15 cellular contexts compared by ENCODE assay signal in genomic region chr5:27472875-27473274, GRCh38.
DNase-seq lines count a peak whose midpoint lies in the region; ATAC-seq and TF ChIP-seq lines count a peak whose summit lies in the region.
"Had no signal": no experiment of that assay in that cellular context is flagged by ENCODE, and none has a peak within 500 bp of the region (broad histone marks: within the 10 kb centered on the region; RNA-seq: fewer than 3 reads in every experiment).

No MANE protein-coding gene starts in this region.

- no peaks in the 10 kb centered on the region for H3K9me3 ChIP-seq in cardiac muscle cell (ENCODE audit: low read depth)
- peaks cover 38% of the 10 kb centered on the region for H3K9me3 ChIP-seq in endodermal cell (ENCODE audit: control insufficient read depth, low read length)
- H3K9me3 ChIP-seq in smooth muscle cell (replicated peaks; ENCODE audit: low read depth): peaks cover 4% of the 10 kb centered on the region

- ATAC-seq in Right ventricle myocardium inferior (no peak), HG02642 (IDR thresholded peaks at IDR 0.05; ENCODE audit: poor library complexity, unreplicated experiment) (no peak), HG03460 (IDR thresholded peaks at IDR 0.05; ENCODE audit: unreplicated experiment) (no peak)

- peak overlapping the region; percentile 92 for H3K4me3 Mint-ChIP-seq in endodermal cell
- H3K4me3 Mint-ChIP-seq: B cell had no signal

- H3K9me3 Mint-ChIP-seq in endodermal cell: peaks cover 33% of the 10 kb centered on the region

- no peaks in the 10 kb centered on the region for H4K20me1 ChIP-seq in smooth muscle cell (ENCODE audit: low read depth)

- H3K4me3 ChIP-seq in cardiac muscle cell: peak overlapping the region; percentile 36
- peak overlapping the region; percentile 85 for H3K4me3 ChIP-seq in endodermal cell (ENCODE audit: low read length)
- H3K4me3 ChIP-seq in smooth muscle cell: peak overlapping the region; percentile 57
- H3K4me3 ChIP-seq: esophagus muscularis mucosa had no signal

- H3K9ac ChIP-seq in endodermal cell (ENCODE audit: extremely low read depth, low read length, poor library complexity, severe bottlenecking) (peak overlapping the region; percentile 88), smooth muscle cell (ENCODE audit: low read depth) (peak overlapping the region; percentile 89)

- WGBS in endodermal cell (ENCODE audit: insufficient coverage in 1 of 2, insufficient read length in 1 of 2), 2 experiments: 46 to 51% methylated on average over 3 to 4 of the region's 4 CpGs
- 14% methylated on average over 4 of the region's 4 CpGs for WGBS in smooth muscle cell (ENCODE audit: low lambda C conversion rate)

- H3K79me2 ChIP-seq in smooth muscle cell (ENCODE audit: low read depth): peaks cover 37% of the 10 kb centered on the region

- H3K36me3 ChIP-seq in cardiac muscle cell (peaks cover 14% of the 10 kb centered on the region), endodermal cell (ENCODE audit: control insufficient read depth, insufficient read depth, low read length) (peaks cover 36% of the 10 kb centered on the region), smooth muscle cell (ENCODE audit: low read depth) (peaks cover 26% of the 10 kb centered on the region)
- H3K36me3 ChIP-seq: esophagus muscularis mucosa had no signal

- intact Hi-C loops in Right ventricle myocardium inferior (cut with DNase I): no loop called here

- TF ChIP-seq CTCF in cardiac muscle cell (IDR thresholded peaks at IDR 0.05; ENCODE audit: low read depth, low read length): no peak
- no peak for TF ChIP-seq CTCF in endodermal cell (conservative IDR thresholded peaks at IDR 0.05)
- TF ChIP-seq CTCF in smooth muscle cell (IDR thresholded peaks at IDR 0.05; ENCODE audit: borderline replicate concordance, insufficient read depth, poor library complexity, severe bottlenecking): no peak

- no peaks in the 10 kb centered on the region for H3K4me1 Mint-ChIP-seq in endodermal cell
- H3K4me1 Mint-ChIP-seq: B cell had no signal

- H3K27me3 ChIP-seq in cardiac muscle cell (no peaks in the 10 kb centered on the region), endodermal cell (ENCODE audit: control insufficient read depth, insufficient read depth, low read length, poor library complexity, severe bottlenecking) (no peaks in the 10 kb centered on the region), smooth muscle cell (ENCODE audit: low read depth) (no peaks in the 10 kb centered on the region)
- H3K27me3 ChIP-seq: esophagus muscularis mucosa had no signal

- no peak for DNase-seq in cardiac muscle cell (ENCODE audit: low read depth in 1 of 2, low spot score in 1 of 2)
- no peak for DNase-seq in Right ventricle myocardium inferior (ENCODE audit: missing footprints)
- DNase-seq in NCI-H446 treated with DMSO at 0.1 percent for 48 hours (lab: John Stamatoyannopoulos, UW): peak; percentile 38
- no peak for DNase-seq in endodermal cell
- DNase-seq in smooth muscle cell (lab: John Stamatoyannopoulos, UW; ENCODE audit: unreplicated experiment): no peak
- no peak for DNase-seq in central memory CD4-positive, alpha-beta T cell
- DNase-seq: activated CD4-positive, CD25-positive, alpha-beta regulatory T cell; activated effector memory CD4-positive, alpha-beta T cell treated with anti-CD3 and anti-CD28 coated beads, Interleukin-2, amount 50 U/mL, for 16 hours; caudate nucleus; GDM1; NCI-H1694 treated with DMSO at 0.1 percent for 48 hours had no signal

- no peaks in the 10 kb centered on the region for H3K27me3 Mint-ChIP-seq in endodermal cell (ENCODE audit: insufficient read depth)
- H3K27me3 Mint-ChIP-seq: B cell had no signal

- peak overlapping the region; percentile 88 for H2AFZ ChIP-seq in smooth muscle cell (ENCODE audit: low read depth)

- H3K27ac ChIP-seq in cardiac muscle cell: peak overlapping the region; percentile 84
- H3K27ac ChIP-seq in endodermal cell (ENCODE audit: low read depth, low read length): peak overlapping the region; percentile 75
- peak overlapping the region; percentile 91 for H3K27ac ChIP-seq in smooth muscle cell (ENCODE audit: low read depth)
- H3K27ac ChIP-seq: esophagus muscularis mucosa had no signal

- peak overlapping the region; percentile 88 for H3K4me2 ChIP-seq in smooth muscle cell

- peaks cover 4% of the 10 kb centered on the region for H3K4me1 ChIP-seq in cardiac muscle cell (ENCODE audit: low read depth)
- no peaks in the 10 kb centered on the region for H3K4me1 ChIP-seq in endodermal cell (ENCODE audit: control insufficient read depth, insufficient read depth, low read length)
- H3K4me1 ChIP-seq in smooth muscle cell (ENCODE audit: low read depth): peaks cover 17% of the 10 kb centered on the region
- H3K4me1 ChIP-seq: esophagus muscularis mucosa had no signal

- H3K27ac Mint-ChIP-seq in endodermal cell: peak overlapping the region; percentile 96
- H3K27ac Mint-ChIP-seq: B cell had no signal

- peaks cover 31% of the 10 kb centered on the region for H3K36me3 Mint-ChIP-seq in endodermal cell (ENCODE audit: low read depth)

- peaks cover 5% of the 10 kb centered on the region for H3F3A ChIP-seq in smooth muscle cell (ENCODE audit: low read depth)
